In the genomic region with DNA sequence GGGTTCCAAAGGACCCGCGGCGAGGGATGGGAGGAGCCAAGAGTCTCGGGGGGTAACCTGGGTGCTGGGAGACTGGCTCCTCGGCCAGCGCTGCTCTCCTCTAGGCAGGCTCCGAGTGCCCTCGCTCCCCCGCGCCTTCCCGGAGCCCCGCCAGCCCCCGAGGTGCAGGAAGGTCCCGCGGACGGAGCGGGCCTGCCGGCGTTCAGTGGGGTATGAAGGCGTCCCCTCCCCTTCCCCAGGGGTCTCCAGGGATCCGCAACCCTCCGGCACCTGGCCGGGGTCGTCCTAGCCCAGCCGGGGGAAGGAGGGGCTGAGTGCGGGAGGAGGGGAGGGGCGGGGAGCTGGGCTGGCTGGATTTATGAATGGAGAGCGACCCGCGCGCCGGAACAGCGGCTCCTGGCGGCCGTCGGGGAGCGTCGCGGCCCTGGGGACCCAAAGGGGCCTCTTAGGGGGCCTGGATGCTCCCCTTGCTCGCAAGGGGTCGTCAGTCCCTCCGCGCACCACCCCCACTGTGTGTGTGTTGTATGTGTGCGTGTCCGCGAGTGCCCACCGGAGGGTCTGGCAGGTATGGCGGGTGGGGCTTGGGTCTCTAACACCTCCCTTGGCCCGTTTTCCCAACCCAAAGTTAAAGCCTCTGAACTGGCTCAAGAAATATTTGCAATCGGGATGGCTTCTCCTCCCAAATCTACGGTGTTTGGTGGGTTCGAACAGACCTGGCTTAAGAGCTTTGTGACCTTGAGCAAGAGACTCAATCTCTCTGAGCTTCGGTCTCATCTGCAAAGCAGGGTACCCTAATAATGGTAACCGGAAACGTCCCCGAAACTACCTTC, we compare ENCODE assay signal across 8 cellular contexts. TPM values are rescaled to one million over a fixed set of nuclear protein-coding genes. Genes with fewer than 3 reads are reported as not detected.
DNase-seq lines count a peak whose midpoint lies in the region; ATAC-seq, FAIRE-seq and TF ChIP-seq lines count a peak whose summit lies in the region.

No MANE protein-coding gene starts in this region.

- peaks cover 43% of the 10 kb centered on the region for H3K27me3 Mint-ChIP-seq in activated T-cell treated with anti-CD3 and anti-CD28 coated beads, Interleukin-2, amount 50 U/mL, for 24 hours

- POLR2A ChIA-PET in AG04449 (lab: Yijun Ruan, JAX), result no interaction called here

- H3K36me3 Mint-ChIP-seq in activated T-cell treated with anti-CD3 and anti-CD28 coated beads, Interleukin-2, amount 50 U/mL, for 24 hours (ENCODE audit: low read depth), result no peaks in the 10 kb centered on the region

- DNase-seq in AG04449 (ENCODE audit: low read depth, low spot score), result no peak
- DNase-seq in GM12891 (ENCODE audit: insufficient read length, low spot score), result peak; percentile 77
- peak; percentile 16 for DNase-seq in NCI-H510A (lab: John Stamatoyannopoulos, UW)
- peak; percentile 70 for DNase-seq in activated T-cell treated with anti-CD3 and anti-CD28 coated beads, Interleukin-2, amount 50 U/mL, for 24 hours
- peak; percentile 51 to 78 for DNase-seq in frontal cortex (ENCODE audit: low spot score in 2 of 2)
- peak; percentile 82 for DNase-seq in posterior vena cava (ENCODE audit: low spot score)

- no peaks in the 10 kb centered on the region for H3K9me3 Mint-ChIP-seq in activated T-cell treated with anti-CD3 and anti-CD28 coated beads, Interleukin-2, amount 50 U/mL, for 24 hours

- no peak overlapping the region for H3K27ac Mint-ChIP-seq in activated T-cell treated with anti-CD3 and anti-CD28 coated beads, Interleukin-2, amount 50 U/mL, for 24 hours

- no peak for TF ChIP-seq POLR2A in GM12891 (IDR thresholded peaks at IDR 0.05; ENCODE audit: low read depth, low read length)

- FAIRE-seq in GM12891 (lab: Jason Lieb, UNC), result no peak
- no peak for FAIRE-seq in frontal cortex (lab: Jason Lieb, UNC)

- peak overlapping the region; percentile 54 for H3K4me3 ChIP-seq in AG04449 (ENCODE audit: low read depth, low read length)

- ATAC-seq in GM18520 (IDR thresholded peaks at IDR 0.05; ENCODE audit: unreplicated experiment), result no peak
- no peak for ATAC-seq in HG03571 (IDR thresholded peaks at IDR 0.05; ENCODE audit: unreplicated experiment)

- CTCF ChIA-PET in AG04449 (lab: Yijun Ruan, JAX), result interaction anchor here (0.7 to 5.2 kb wide), 25 partner anchors 8 to 435 kb away, joined by 3 to 58 read pairs (median 4); a partner anchor contains a TSS

- TF ChIP-seq CTCF in AG04449 (IDR thresholded peaks at IDR 0.05; ENCODE audit: insufficient read depth, low read length, missing control alignments), result peak; percentile 87

- intact Hi-C loops in posterior vena cava (cut with DNase I), result loop anchor here in 1 of 2 donors (10.0 kb wide), 1 partner anchor 53 kb away; no protein-coding TSS in a partner anchor

- H3K4me1 Mint-ChIP-seq in activated T-cell treated with anti-CD3 and anti-CD28 coated beads, Interleukin-2, amount 50 U/mL, for 24 hours (ENCODE audit: low read depth), result peaks cover 6% of the 10 kb centered on the region

- no peak overlapping the region for H3K4me3 Mint-ChIP-seq in activated T-cell treated with anti-CD3 and anti-CD28 coated beads, Interleukin-2, amount 50 U/mL, for 24 hours

TF ChIP-seq in GM12891, 5 proteins besides CTCF, POLR2A, EP300 and RAD21:
- TF ChIP-seq PAX5 (IDR thresholded peaks at IDR 0.05; ENCODE audit: insufficient read depth, low read length, severe bottlenecking) (no peak), POLR2AphosphoS5 (IDR thresholded peaks at IDR 0.05; ENCODE audit: low read depth, low read length) (no peak), POU2F2 (IDR thresholded peaks at IDR 0.05; ENCODE audit: low read depth, low read length) (no peak), TAF1 (IDR thresholded peaks at IDR 0.05; ENCODE audit: low read depth, low read length) (no peak), SPI1 (IDR thresholded peaks at IDR 0.05; ENCODE audit: low read depth, low read length) (no peak)

RNA-seq across cellular contexts. Expression of a gene that starts 0.6 kb away (rescaled TPM):
- not detected for polyA plus RNA-seq in GM12891 (2012; ENCODE audit: low read depth, missing spikeins)
- 1.6 TPM for total RNA-seq in frontal cortex
- not detected for total RNA-seq in posterior vena cava

RNA-seq across cellular contexts. Expression of a gene that starts 26.5 kb away (rescaled TPM):
- 49.8 TPM for polyA plus RNA-seq in GM12891 (2012; ENCODE audit: low read depth, missing spikeins)
- total RNA-seq in frontal cortex, result 37.9 TPM
- 10 to 100 TPM; 55.5 to 62.8 TPM for total RNA-seq in posterior vena cava

RNA-seq across cellular contexts. Expression of a gene that starts 41.8 kb away (rescaled TPM):
- polyA plus RNA-seq in GM12891 (2012; ENCODE audit: low read depth, missing spikeins), result 0.28 TPM
- total RNA-seq in frontal cortex (1.2 TPM), posterior vena cava (100 to 1,000 TPM; 110 to 123 TPM)

Comparison
In these comparisons a context has a peak if more than half of its experiments do, and no peak if none do; other contexts are left out.
1. RNA of a gene that starts 41.8 kb away (total RNA-seq): 110 to 123 TPM in posterior vena cava; 1.2 TPM in frontal cortex (single experiment); every median in the first group is over 10 times any median in the second.